9 cellular contexts compared by ENCODE assay signal in the genomic region with DNA sequence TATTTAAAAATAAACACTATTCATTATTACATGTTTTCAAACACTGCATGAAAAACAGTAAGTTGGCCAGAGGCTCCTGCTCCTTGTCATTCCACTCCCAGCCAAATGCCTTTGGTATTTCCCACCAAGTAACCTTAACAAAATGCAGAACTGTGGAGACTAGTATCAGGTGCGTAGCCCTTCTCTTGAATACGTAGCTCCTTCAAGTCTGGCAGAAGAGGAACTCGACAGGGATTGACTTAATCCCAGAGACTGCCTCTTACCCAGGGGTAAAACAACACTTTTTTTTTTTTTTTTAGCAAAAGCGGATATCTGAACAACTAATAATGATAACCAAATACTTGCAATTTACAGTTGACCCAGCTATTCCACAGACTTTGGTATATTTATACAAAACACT. TPM values are rescaled to one million over a fixed set of nuclear protein-coding genes. Genes with fewer than 3 reads are reported as not detected.
A peak's percentile ranks its signal among the peaks of the same experiment; 100 is the strongest.
DNase-seq lines count a peak whose midpoint lies in the region; ATAC-seq and TF ChIP-seq lines count a peak whose summit lies in the region.
"Had no signal": no experiment of that assay in that cellular context is flagged by ENCODE, and none has a peak within 500 bp of the region (broad histone marks: within the 10 kb centered on the region; RNA-seq: fewer than 3 reads in every experiment).

No MANE protein-coding gene starts in this region.

- H3K27ac Mint-ChIP-seq in activated CD4-positive, alpha-beta T cell treated with anti-CD3 and anti-CD28 coated beads, Interleukin-2, amount 10 ng/mL, durations not matched to agents 7 days and 5 days = peak overlapping the region; percentile 92
- peak overlapping the region; percentile 93 for H3K27ac Mint-ChIP-seq in activated CD8-positive, alpha-beta T cell treated with anti-CD3 and anti-CD28 coated beads, Interleukin-2, amount 10 ng/mL, durations not matched to agents 7 days and 5 days
- H3K27ac Mint-ChIP-seq in immature natural killer cell = peak overlapping the region; percentile 86 to 93 (median 90)

- peaks cover 28% of the 10 kb centered on the region for H3K36me3 Mint-ChIP-seq in activated CD4-positive, alpha-beta T cell treated with anti-CD3 and anti-CD28 coated beads, Interleukin-2, amount 10 ng/mL, durations not matched to agents 7 days and 5 days (ENCODE audit: low read depth)
- peaks cover 35% of the 10 kb centered on the region for H3K36me3 Mint-ChIP-seq in activated CD8-positive, alpha-beta T cell treated with anti-CD3 and anti-CD28 coated beads, Interleukin-2, amount 10 ng/mL, durations not matched to agents 7 days and 5 days (ENCODE audit: low read depth)
- peaks cover 11 to 26% (median 23%) of the 10 kb centered on the region in 3 donors for H3K36me3 Mint-ChIP-seq in immature natural killer cell

- CTCF ChIA-PET in activated CD4-positive, alpha-beta T cell treated with anti-CD3 and anti-CD28 coated beads, Interleukin-2, amount 10 ng/mL, durations not matched to agents 7 days and 5 days (lab: Charles Lee) = interaction anchor here (0.6 to 1.5 kb wide), 3 partner anchors 9 to 577 kb away, joined by 3 to 4 read pairs (median 3); no protein-coding TSS in a partner anchor
- CTCF ChIA-PET in activated CD8-positive, alpha-beta T cell treated with anti-CD3 and anti-CD28 coated beads, Interleukin-2, amount 10 ng/mL, durations not matched to agents 7 days and 5 days (lab: Charles Lee) = interaction anchor here (0.7 to 3.5 kb wide), 13 partner anchors 12 to 220 kb away, joined by 3 to 25 read pairs (median 4); no protein-coding TSS in a partner anchor

- H3K4me1 ChIP-seq in testis = peaks cover 6% of the 10 kb centered on the region

- peak overlapping the region; percentile 95 for H3K4me3 Mint-ChIP-seq in activated CD4-positive, alpha-beta T cell treated with anti-CD3 and anti-CD28 coated beads, Interleukin-2, amount 10 ng/mL, durations not matched to agents 7 days and 5 days
- peak overlapping the region; percentile 95 for H3K4me3 Mint-ChIP-seq in activated CD8-positive, alpha-beta T cell treated with anti-CD3 and anti-CD28 coated beads, Interleukin-2, amount 10 ng/mL, durations not matched to agents 7 days and 5 days
- H3K4me3 Mint-ChIP-seq in immature natural killer cell = peak overlapping the region; percentile 96 to 98 (median 97)

- 7 to 10% methylated on average over 4 of the region's 4 CpGs for WGBS in testis, 2 donors

- peak overlapping the region; percentile 84 to 88 for H3K4me3 ChIP-seq in testis

- H3K9me3 ChIP-seq in testis = no peaks in the 10 kb centered on the region

- no peak for TF ChIP-seq CTCF in testis (IDR thresholded peaks at IDR 0.05)

- no peak for DNase-seq in activated CD4-positive, alpha-beta T cell treated with anti-CD3 and anti-CD28 coated beads, Interleukin-2, amount 10 ng/mL, durations not matched to agents 7 days and 5 days
- no peak for DNase-seq in activated CD4-positive, alpha-beta T cell treated with anti-CD3 and anti-CD28 coated beads, Interleukin-2, amount 50 U/mL, for 48 hours
- DNase-seq in activated CD8-positive, alpha-beta T cell treated with anti-CD3 and anti-CD28 coated beads, Interleukin-2, amount 10 ng/mL, durations not matched to agents 7 days and 5 days = no peak
- DNase-seq in immature natural killer cell (no peak), testis (no peak), EL (no peak), NCI-H2081 treated with DMSO at 0.1 percent for 48 hours (lab: John Stamatoyannopoulos, UW) (no peak)

- no peaks in the 10 kb centered on the region for H3K27me3 Mint-ChIP-seq in activated CD4-positive, alpha-beta T cell treated with anti-CD3 and anti-CD28 coated beads, Interleukin-2, amount 10 ng/mL, durations not matched to agents 7 days and 5 days
- H3K27me3 Mint-ChIP-seq in activated CD8-positive, alpha-beta T cell treated with anti-CD3 and anti-CD28 coated beads, Interleukin-2, amount 10 ng/mL, durations not matched to agents 7 days and 5 days (ENCODE audit: low read depth) = no peaks in the 10 kb centered on the region
- peaks cover 0 to 2% (median 1%) of the 10 kb centered on the region in 3 donors for H3K27me3 Mint-ChIP-seq in immature natural killer cell (ENCODE audit: low read depth in 3 of 3)

- H3K4me1 Mint-ChIP-seq in activated CD4-positive, alpha-beta T cell treated with anti-CD3 and anti-CD28 coated beads, Interleukin-2, amount 10 ng/mL, durations not matched to agents 7 days and 5 days = peaks cover 37% of the 10 kb centered on the region
- peaks cover 17% of the 10 kb centered on the region for H3K4me1 Mint-ChIP-seq in activated CD8-positive, alpha-beta T cell treated with anti-CD3 and anti-CD28 coated beads, Interleukin-2, amount 10 ng/mL, durations not matched to agents 7 days and 5 days (ENCODE audit: low read depth)
- H3K4me1 Mint-ChIP-seq in immature natural killer cell = peaks cover 26 to 52% of the 10 kb centered on the region in 2 donors

- H3K27ac ChIP-seq in testis = peak overlapping the region; percentile 73 to 78

- no peak for ATAC-seq in activated CD8-positive, alpha-beta T cell treated with anti-CD3 and anti-CD28 coated beads, Interleukin-2, amount 10 ng/mL, durations not matched to agents 7 days and 5 days
- ATAC-seq in HG03039 (IDR thresholded peaks at IDR 0.05; ENCODE audit: unreplicated experiment) = no peak

- H3K36me3 ChIP-seq in testis (ENCODE audit: low read depth, missing control alignments) = no peaks in the 10 kb centered on the region

- H3K27me3 ChIP-seq in testis = no peaks in the 10 kb centered on the region

- H3K9me3 Mint-ChIP-seq in activated CD4-positive, alpha-beta T cell treated with anti-CD3 and anti-CD28 coated beads, Interleukin-2, amount 10 ng/mL, durations not matched to agents 7 days and 5 days = peaks cover 6% of the 10 kb centered on the region
- no peaks in the 10 kb centered on the region for H3K9me3 Mint-ChIP-seq in activated CD8-positive, alpha-beta T cell treated with anti-CD3 and anti-CD28 coated beads, Interleukin-2, amount 10 ng/mL, durations not matched to agents 7 days and 5 days (ENCODE audit: insufficient read depth)
- no peaks in the 10 kb centered on the region for H3K9me3 Mint-ChIP-seq in immature natural killer cell

- POLR2A ChIA-PET in activated CD4-positive, alpha-beta T cell treated with anti-CD3 and anti-CD28 coated beads, Interleukin-2, amount 10 ng/mL, durations not matched to agents 7 days and 5 days (lab: Charles Lee) = no interaction called here
- POLR2A ChIA-PET in activated CD8-positive, alpha-beta T cell treated with anti-CD3 and anti-CD28 coated beads, Interleukin-2, amount 10 ng/mL, durations not matched to agents 7 days and 5 days (lab: Charles Lee) = interaction anchor here (1.4 to 2.2 kb wide), 6 partner anchors 8 to 94 kb away, joined by 3 to 6 read pairs (median 4); a partner anchor contains a TSS

- intact Hi-C loops in testis (cut with DNase I; ENCODE audit: low total_unique reads) = no loop called here

- TF ChIP-seq POLR2A in testis (IDR thresholded peaks at IDR 0.05) = no peak

RNA-seq across cellular contexts. Expression of a gene that starts 0.7 kb away (rescaled TPM):
- 10 to 100 TPM; 30.9 to 32.9 TPM for total RNA-seq in activated CD4-positive, alpha-beta T cell treated with anti-CD3 and anti-CD28 coated beads, Interleukin-2, amount 10 ng/mL, durations not matched to agents 7 days and 5 days
- 10 to 100 TPM; 32.3 to 35.1 TPM for total RNA-seq in activated CD8-positive, alpha-beta T cell treated with anti-CD3 and anti-CD28 coated beads, Interleukin-2, amount 10 ng/mL, durations not matched to agents 7 days and 5 days
- polyA plus RNA-seq in immature natural killer cell (10 to 100 TPM; 62.7 to 83.5 (median 80.9) TPM), testis (ENCODE audit: insufficient read depth, low read depth, low replicate concordance) (19.9 TPM)
- total RNA-seq in testis = 10 to 100 TPM; 21.8 to 27.7 TPM

RNA-seq across cellular contexts. Expression of a gene that starts 40.8 kb away (rescaled TPM):
- total RNA-seq in activated CD4-positive, alpha-beta T cell treated with anti-CD3 and anti-CD28 coated beads, Interleukin-2, amount 10 ng/mL, durations not matched to agents 7 days and 5 days = not detected
- not detected for total RNA-seq in activated CD8-positive, alpha-beta T cell treated with anti-CD3 and anti-CD28 coated beads, Interleukin-2, amount 10 ng/mL, durations not matched to agents 7 days and 5 days
- polyA plus RNA-seq in immature natural killer cell = not detected
- 1 to 10 TPM in 1 of 2 donors, under 1 TPM in 1; 0.56 to 3.3 TPM for total RNA-seq in testis
- polyA plus RNA-seq in testis (ENCODE audit: insufficient read depth, low read depth, low replicate concordance) = 2.5 TPM
- total RNA-seq: T-helper 1 cell treated with Interleukin-12 subunit alpha and Interleukin-12 subunit beta and Interleukin-4 antibody, amounts not matched to agents 30 ng/mL and 1 ng/mL, for 36 hours had no signal
